Comparison of ENCODE assay signal across 21 cellular contexts in the genomic region with DNA sequence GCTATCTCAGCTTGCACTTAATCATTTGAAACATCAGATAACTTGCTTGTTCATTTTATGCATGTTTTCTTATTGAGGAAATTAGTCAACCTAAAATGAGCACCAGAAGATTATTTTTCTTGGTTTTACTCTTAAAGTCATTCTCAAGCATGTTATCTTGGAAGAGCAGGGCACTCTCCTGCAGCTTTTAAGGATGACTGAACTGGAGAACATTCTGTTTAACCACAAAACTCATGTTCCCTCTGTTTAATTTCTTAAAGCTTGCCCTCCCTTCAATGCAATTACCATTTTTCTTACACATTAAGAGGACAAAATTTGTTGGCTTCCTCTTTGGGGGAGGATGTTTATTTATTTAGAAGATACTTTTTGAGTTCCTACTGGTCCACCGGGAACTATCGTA. TPM values are rescaled to one million over a fixed set of nuclear protein-coding genes. Genes with fewer than 3 reads are reported as not detected.
DNase-seq lines count a peak whose midpoint lies in the region; ATAC-seq, FAIRE-seq and TF ChIP-seq lines count a peak whose summit lies in the region.
"Had no signal": no experiment of that assay in that cellular context is flagged by ENCODE, and none has a peak within 500 bp of the region (broad histone marks: within the 10 kb centered on the region; RNA-seq: fewer than 3 reads in every experiment).

No MANE protein-coding gene starts in this region.

- no peaks in the 10 kb centered on the region for H3K27me3 ChIP-seq in BLaER1 treated with 17β-estradiol and CSF1 and Interleukin-3, amounts not matched to agents 10 nM and 100 nM
- no peaks in the 10 kb centered on the region for H3K27me3 ChIP-seq in astrocyte (ENCODE audit: insufficient read depth, low read length)

- ATAC-seq in HG02852 (IDR thresholded peaks at IDR 0.05; ENCODE audit: unreplicated experiment): no peak
- ATAC-seq: K562 had no signal

- no peak overlapping the region for H3K4me3 Mint-ChIP-seq in astrocyte (ENCODE audit: unreplicated experiment)
- no peak overlapping the region for H3K4me3 Mint-ChIP-seq in mesothelial cell of epicardium
- peak overlapping the region; percentile 13 for H3K4me3 Mint-ChIP-seq in type B pancreatic cell
- H3K4me3 Mint-ChIP-seq: CD4-positive, CD25-positive, alpha-beta regulatory T cell; CD8-positive, alpha-beta memory T cell had no signal

- FAIRE-seq in astrocyte (lab: Jason Lieb, UNC): no peak
- FAIRE-seq: HTR-8/SVneo, K562 had no signal

- DNase-seq in astrocyte (ENCODE audit: low read depth) (peak; percentile 1), mesothelial cell of epicardium (ENCODE audit: low spot score in 2 of 2, unreplicated experiment in 2 of 2) (no peak), type B pancreatic cell (ENCODE audit: extremely low spot score, unreplicated experiment) (no peak), GM20000 (ENCODE audit: low spot score) (no peak), SK-N-DZ (ENCODE audit: low spot score) (no peak)
- DNase-seq: 8988T; C1 segment of cervical spinal cord; CD4-positive, CD25-positive, alpha-beta regulatory T cell; CD8-positive, alpha-beta memory T cell; COR-L47; DMS 273 treated with DMSO at 0.1 percent for 48 hours; DMS53; GF-D8; GM23248; IMR-90 had no signal

- no peaks in the 10 kb centered on the region for H3K27me3 Mint-ChIP-seq in astrocyte (ENCODE audit: low read depth, unreplicated experiment)
- H3K27me3 Mint-ChIP-seq in mesothelial cell of epicardium (ENCODE audit: low read depth): no peaks in the 10 kb centered on the region
- no peaks in the 10 kb centered on the region for H3K27me3 Mint-ChIP-seq in type B pancreatic cell
- H3K27me3 Mint-ChIP-seq: CD4-positive, CD25-positive, alpha-beta regulatory T cell; CD8-positive, alpha-beta memory T cell had no signal

- H2AFZ ChIP-seq in astrocyte (ENCODE audit: low read depth, low read length): no peak overlapping the region
- H2AFZ ChIP-seq: GM23248 had no signal

- H3K4me1 ChIP-seq in BLaER1 treated with 17β-estradiol and CSF1 and Interleukin-3, amounts not matched to agents 10 nM and 100 nM: peaks cover 0 to 14% (median 9%) of the 10 kb centered on the region in 10 experiments; a peak in 11 of 20 replicates
- no peaks in the 10 kb centered on the region for H3K4me1 ChIP-seq in astrocyte (ENCODE audit: insufficient read depth, low read length)
- H3K4me1 ChIP-seq: HAP-1 had no signal

- no peaks in the 10 kb centered on the region for H3K36me3 Mint-ChIP-seq in astrocyte (ENCODE audit: low read depth, unreplicated experiment)
- peaks cover 6% of the 10 kb centered on the region for H3K36me3 Mint-ChIP-seq in mesothelial cell of epicardium
- H3K36me3 Mint-ChIP-seq in type B pancreatic cell: no peaks in the 10 kb centered on the region
- H3K36me3 Mint-ChIP-seq: CD4-positive, CD25-positive, alpha-beta regulatory T cell; CD8-positive, alpha-beta memory T cell had no signal

- no peak overlapping the region for H3K4me3 ChIP-seq in BLaER1 treated with 17β-estradiol and CSF1 and Interleukin-3, amounts not matched to agents 10 nM and 100 nM
- H3K4me3 ChIP-seq in astrocyte (ENCODE audit: insufficient read depth, low read depth, low read length): no peak overlapping the region
- H3K4me3 ChIP-seq: GM23248, HAP-1, K562 had no signal

- no peaks in the 10 kb centered on the region for H3K36me3 ChIP-seq in BLaER1 treated with 17β-estradiol and CSF1 and Interleukin-3, amounts not matched to agents 10 nM and 100 nM
- H3K36me3 ChIP-seq in astrocyte (ENCODE audit: insufficient read depth, low read length): no peaks in the 10 kb centered on the region
- H3K36me3 ChIP-seq: HAP-1 had no signal

- no peaks in the 10 kb centered on the region; a peak in 1 of 22 replicates for H4K20me1 ChIP-seq in BLaER1 treated with 17β-estradiol and CSF1 and Interleukin-3, amounts not matched to agents 10 nM and 100 nM
- no peaks in the 10 kb centered on the region for H4K20me1 ChIP-seq in astrocyte (ENCODE audit: insufficient read depth, low read length)

- no peak overlapping the region for H3K9ac ChIP-seq in BLaER1 treated with 17β-estradiol and CSF1 and Interleukin-3, amounts not matched to agents 10 nM and 100 nM
- H3K9ac ChIP-seq in astrocyte (ENCODE audit: low read length): no peak overlapping the region
- H3K9ac ChIP-seq: GM23248 had no signal

- no peaks in the 10 kb centered on the region for H3K4me1 Mint-ChIP-seq in astrocyte (ENCODE audit: low read depth, unreplicated experiment)
- H3K4me1 Mint-ChIP-seq in mesothelial cell of epicardium: peaks cover 27% of the 10 kb centered on the region
- H3K4me1 Mint-ChIP-seq in type B pancreatic cell (ENCODE audit: unreplicated experiment): peaks cover 9% of the 10 kb centered on the region
- H3K4me1 Mint-ChIP-seq: CD4-positive, CD25-positive, alpha-beta regulatory T cell; CD8-positive, alpha-beta memory T cell had no signal

- no peak overlapping the region for H3K27ac ChIP-seq in BLaER1 treated with 17β-estradiol and CSF1 and Interleukin-3, amounts not matched to agents 10 nM and 100 nM
- no peak overlapping the region for H3K27ac ChIP-seq in astrocyte (ENCODE audit: low read depth, low read length)
- H3K27ac ChIP-seq: GM23248 had no signal

- no peak for TF ChIP-seq CTCF in astrocyte (IDR thresholded peaks at IDR 0.05; ENCODE audit: insufficient read depth, low read depth, low read length)
- no peak for TF ChIP-seq CTCF in mesothelial cell of epicardium (IDR thresholded peaks at IDR 0.05; ENCODE audit: unreplicated experiment)
- TF ChIP-seq CTCF in type B pancreatic cell (conservative IDR thresholded peaks at IDR 0.05): no peak
- TF ChIP-seq CTCF in GM20000 (IDR thresholded peaks at IDR 0.05; ENCODE audit: extremely low read depth, missing control alignments): no peak

- H3K9me3 Mint-ChIP-seq in astrocyte (ENCODE audit: unreplicated experiment) (peaks cover 4% of the 10 kb centered on the region), mesothelial cell of epicardium (no peaks in the 10 kb centered on the region), type B pancreatic cell (no peaks in the 10 kb centered on the region)

- H3K27ac Mint-ChIP-seq in astrocyte (ENCODE audit: unreplicated experiment): no peak overlapping the region
- H3K27ac Mint-ChIP-seq in mesothelial cell of epicardium: peak overlapping the region; percentile 11
- no peak overlapping the region for H3K27ac Mint-ChIP-seq in type B pancreatic cell
- H3K27ac Mint-ChIP-seq: CD4-positive, CD25-positive, alpha-beta regulatory T cell; CD8-positive, alpha-beta memory T cell had no signal

- H3K4me2 ChIP-seq in BLaER1 treated with 17β-estradiol and CSF1 and Interleukin-3, amounts not matched to agents 10 nM and 100 nM: peak overlapping the region in 8 of 11 experiments; percentile 1 to 46 (median 29); a peak in 10 of 22 replicates
- no peak overlapping the region for H3K4me2 ChIP-seq in astrocyte (ENCODE audit: low read length)

- no peaks in the 10 kb centered on the region for H3K79me2 ChIP-seq in astrocyte (ENCODE audit: insufficient read depth, low read length)

- no peaks in the 10 kb centered on the region for H3K9me3 ChIP-seq in BLaER1 treated with 17β-estradiol and CSF1 and Interleukin-3, amounts not matched to agents 10 nM and 100 nM (replicated peaks in 1 of 11)
- H3K9me3 ChIP-seq in astrocyte (ENCODE audit: insufficient read depth, low read depth, low read length): no peaks in the 10 kb centered on the region
- H3K9me3 ChIP-seq: HAP-1 had no signal

RNA-seq across cellular contexts. Expression of a gene that starts 51.9 kb away (rescaled TPM):
- total RNA-seq in astrocyte (not detected in 2 replicates), mesothelial cell of epicardium (67.0 to 73.8 TPM (median 68.9 TPM) in 3 replicates), type B pancreatic cell (ENCODE audit: low replicate concordance) (24.5 and 29.7 TPM in 2 replicates)
- polyA plus RNA-seq in SK-N-DZ (2014; cell fraction: cytosol; rRNA removed): 4.2 and 4.9 TPM in 2 replicates
- 4.2 and 5.2 TPM in 2 replicates for polyA plus RNA-seq in SK-N-DZ (2014; cell fraction: nucleus; rRNA removed)
- total RNA-seq: CD4-positive, CD25-positive, alpha-beta regulatory T cell; CD8-positive, alpha-beta memory T cell; GM23248; K562 had no signal
- polyA plus RNA-seq: AG04450; CD4-positive, CD25-positive, alpha-beta regulatory T cell; CD8-positive, alpha-beta memory T cell; GM23248; IMR-90; K562 had no signal

Comparison
In these comparisons a context has a peak if more than half of its experiments do, and no peak if none do; other contexts are left out.
1. RNA of a gene that starts 51.9 kb away (total RNA-seq): 67.0 to 73.8 TPM in mesothelial cell of epicardium and 24.5 to 29.7 TPM in type B pancreatic cell; not detected in astrocyte; every median in the first group is over 10 times any median in the second.